Comparison of ENCODE assay signal across 1 cellular context in genomic region chr6:42279144-42279781, GRCh38.
TF ChIP-seq lines count a peak whose summit lies in the region.

No MANE protein-coding gene starts in this region.

TF ChIP-seq in SK-N-SH, 30 proteins besides CTCF, POLR2A, EP300 and RAD21 (continued from another document):
- no peak for TF ChIP-seq REST (IDR thresholded peaks at IDR 0.05; ENCODE audit: low read depth, low read length)
